In genomic region chr6:166955865-166956443, GRCh38 we compare ENCODE assay signal across 1 cellular context.
TF ChIP-seq lines count a peak whose summit lies in the region.

No MANE protein-coding gene starts in this region.

TF ChIP-seq in H1, 55 proteins besides CTCF, POLR2A, EP300 and RAD21 (continued from another document):
- TF ChIP-seq YY1 (IDR thresholded peaks at IDR 0.05; ENCODE audit: low read depth, low read length) (peak; percentile 61; the same call in 1 of the 2 replicates), MAX (IDR thresholded peaks at IDR 0.05) (peak; percentile 69), BRCA1 (IDR thresholded peaks at IDR 0.05; ENCODE audit: low read depth, low read length) (no peak), SRF (IDR thresholded peaks at IDR 0.05; ENCODE audit: low read depth, low read length) (no peak), CHD1 (IDR thresholded peaks at IDR 0.05; ENCODE audit: low read depth, low read length) (no peak), PHF8 (conservative IDR thresholded peaks at IDR 0.05; ENCODE audit: low read depth, low read length) (peak; percentile 33; the same call in 1 of the 2 replicates), ASH2L (IDR thresholded peaks at IDR 0.05; ENCODE audit: low read length) (peak; percentile 60), POLR2AphosphoS5 (IDR thresholded peaks at IDR 0.05; ENCODE audit: low read depth, low read length) (no peak), E2F6 (IDR thresholded peaks at IDR 0.05) (peak; percentile 53; the same call in 1 of the 2 replicates), SP1 (IDR thresholded peaks at IDR 0.05; ENCODE audit: low read depth, low read length) (no peak)
